ENCODE assay signal across 1 cellular context in the genomic region with DNA sequence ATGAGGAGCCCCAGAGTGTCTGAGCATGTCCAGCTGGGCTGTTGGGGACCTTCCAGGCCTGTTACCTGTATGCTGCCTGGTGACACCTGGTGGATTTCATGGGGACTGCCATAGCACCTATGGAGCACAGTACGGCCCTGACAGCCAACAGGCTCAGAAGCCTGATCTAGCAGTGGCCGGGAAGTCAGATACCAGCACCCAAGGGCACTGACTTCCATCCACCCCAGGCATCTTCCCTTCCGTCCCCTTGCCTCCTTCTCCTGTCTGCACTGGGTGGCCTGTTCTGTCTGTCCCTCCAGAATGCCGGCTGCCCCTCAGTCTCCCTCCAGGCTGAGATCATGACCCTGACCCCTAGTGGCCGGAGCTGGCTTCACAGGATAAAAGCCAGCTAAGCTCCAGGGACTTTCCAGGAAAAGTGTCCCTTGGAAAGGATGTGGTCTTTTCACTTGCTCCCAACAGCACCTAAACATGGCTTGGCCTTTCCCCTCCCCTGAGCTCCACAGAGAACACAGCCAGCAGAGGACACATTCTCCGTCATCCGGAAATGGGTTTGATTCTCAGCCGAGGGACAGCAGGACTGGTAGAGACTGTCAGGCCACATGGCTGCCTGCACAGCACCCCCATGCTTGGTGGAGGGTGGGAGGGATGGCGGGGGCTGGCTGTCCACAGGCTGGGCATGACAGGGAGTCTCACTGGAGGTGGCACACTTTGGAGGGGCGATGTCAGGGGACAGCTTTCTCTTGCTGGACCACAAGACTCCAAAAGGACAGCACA.
A peak's percentile ranks its signal among the peaks of the same experiment; 100 is the strongest.
TF ChIP-seq lines count a peak whose summit lies in the region.

No MANE protein-coding gene starts in this region.

TF ChIP-seq in H1, 55 proteins besides CTCF, POLR2A, EP300 and RAD21:
- TF ChIP-seq RFX5 (IDR thresholded peaks at IDR 0.05; ENCODE audit: borderline replicate concordance, low read depth, low read length) (no peak), SRF (IDR thresholded peaks at IDR 0.05; ENCODE audit: low read depth, low read length) (no peak), CBX5 (IDR thresholded peaks at IDR 0.05; ENCODE audit: low read depth, low read length) (no peak), POU5F1 (IDR thresholded peaks at IDR 0.05; ENCODE audit: low read depth, low read length) (no peak), GTF2F1 (IDR thresholded peaks at IDR 0.05; ENCODE audit: borderline replicate concordance, low read depth, low read length) (0 out of 2 replicates have a peak, but pooled peaks have one; percentile 3), SAP30 (IDR thresholded peaks at IDR 0.05; ENCODE audit: insufficient read depth, insufficient replicate concordance, low read length) (no peak), FOSL1 (IDR thresholded peaks at IDR 0.05; ENCODE audit: insufficient read depth, low read depth, low read length) (no peak), CTBP2 (IDR thresholded peaks at IDR 0.05; ENCODE audit: borderline replicate concordance, insufficient read depth, insufficient read length, low read length) (no peak), SIRT6 (IDR thresholded peaks at IDR 0.05; ENCODE audit: low read length) (no peak), CHD1 (IDR thresholded peaks at IDR 0.05; ENCODE audit: low read depth, low read length) (no peak), CBX8 (IDR thresholded peaks at IDR 0.05; ENCODE audit: borderline replicate concordance, low read depth, low read length) (no peak), SIN3A (conservative IDR thresholded peaks at IDR 0.05 in 1 of 2, IDR thresholded peaks at IDR 0.05 in 1 of 2; ENCODE audit: low read depth in 1 of 2, low read length in 2 of 2) (no peak; a peak in 1 of 4 replicates), JUN (IDR thresholded peaks at IDR 0.05; ENCODE audit: low read depth, low read length) (no peak), RBBP5 (IDR thresholded peaks at IDR 0.05; ENCODE audit: borderline replicate concordance, low read depth, low read length) (no peak), SP1 (IDR thresholded peaks at IDR 0.05; ENCODE audit: low read depth, low read length) (no peak), USF2 (IDR thresholded peaks at IDR 0.05; ENCODE audit: low read length) (no peak), KDM4A (IDR thresholded peaks at IDR 0.05; ENCODE audit: low read depth, low read length, severe bottlenecking) (peak; percentile 42)
